9 cellular contexts compared by ENCODE assay signal in the genomic region with DNA sequence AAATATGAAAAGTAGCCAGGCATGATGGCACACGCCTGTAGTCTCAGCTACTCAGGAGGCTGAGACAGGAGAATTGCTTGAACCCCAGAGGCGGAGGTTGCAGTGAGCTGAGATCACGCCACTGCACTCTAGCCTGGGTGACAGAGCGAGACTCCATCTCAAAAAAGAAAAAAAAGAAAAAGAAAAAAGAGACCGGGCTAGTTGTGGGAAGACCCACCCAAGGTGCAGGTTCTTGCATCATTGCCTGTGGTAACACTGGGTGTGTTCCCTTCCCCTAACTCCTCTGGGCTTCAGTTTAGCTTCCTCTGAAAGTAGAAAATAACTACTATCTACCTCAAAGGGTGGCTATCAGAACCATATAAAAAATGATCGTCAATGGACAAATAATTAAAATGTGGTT. TPM values are rescaled to one million over a fixed set of nuclear protein-coding genes. Genes with fewer than 3 reads are reported as not detected.
DNase-seq lines count a peak whose midpoint lies in the region; ATAC-seq and TF ChIP-seq lines count a peak whose summit lies in the region.
"Not testable (repeated sequence)": the region's sequence is repeated elsewhere in the genome, so short reads cannot be mapped to it uniquely, and the experiment has no call there.
"Had no signal": no experiment of that assay in that cellular context is flagged by ENCODE, and none has a peak within 500 bp of the region (broad histone marks: within the 10 kb centered on the region; RNA-seq: fewer than 3 reads in every experiment).

No MANE protein-coding gene starts in this region.

- peaks cover 73% of the 10 kb centered on the region for H3K36me3 Mint-ChIP-seq in activated CD4-positive, alpha-beta T cell treated with anti-CD3 and anti-CD28 coated beads, Interleukin-2, amount 10 ng/mL, durations not matched to agents 7 days and 5 days (ENCODE audit: low read depth)

- peak overlapping the region; percentile 97 for H3K27ac Mint-ChIP-seq in activated CD4-positive, alpha-beta T cell treated with anti-CD3 and anti-CD28 coated beads, Interleukin-2, amount 10 ng/mL, durations not matched to agents 7 days and 5 days

- H3K36me3 ChIP-seq in lower lobe of right lung: not testable (repeated sequence)
- peaks cover 0 to 19% (median 0%) of the 10 kb centered on the region in 6 donors for H3K36me3 ChIP-seq in spleen

- H3K27ac ChIP-seq in lower lobe of right lung (peak overlapping the region; percentile 76), spleen (peak overlapping the region; percentile 55 to 97 (median 86))

- TF ChIP-seq CTCF in lower lobe of right lung (IDR thresholded peaks at IDR 0.05); spleen (IDR thresholded peaks at IDR 0.05 in 8 of 11, conservative IDR thresholded peaks at IDR 0.05 in 3 of 11): not testable (repeated sequence)

- H3K27me3 ChIP-seq in lower lobe of right lung (ENCODE audit: low read depth): not testable (repeated sequence)
- peaks cover 0 to 59% (median 0%) of the 10 kb centered on the region in 7 donors for H3K27me3 ChIP-seq in spleen (replicated peaks in 1 of 7)

- H3K4me1 Mint-ChIP-seq in activated CD4-positive, alpha-beta T cell treated with anti-CD3 and anti-CD28 coated beads, Interleukin-2, amount 10 ng/mL, durations not matched to agents 7 days and 5 days: peaks cover 93% of the 10 kb centered on the region

- CTCF ChIA-PET in activated CD4-positive, alpha-beta T cell treated with anti-CD3 and anti-CD28 coated beads, Interleukin-2, amount 10 ng/mL, durations not matched to agents 7 days and 5 days (lab: Charles Lee): interaction anchor here (0.9 to 26.1 kb wide), 8 partner anchors 10 to 52 kb away, joined by 3 to 546 read pairs (median 4); partner anchors contain the start of genes PXN, RPLP0 and SIRT4

- peaks cover 97% of the 10 kb centered on the region for H3K4me1 ChIP-seq in lower lobe of right lung
- H3K4me1 ChIP-seq in spleen: peaks cover 67 to 100% (median 95%) of the 10 kb centered on the region in 6 donors

- intact Hi-C loops in lower lobe of right lung (cut with DNase I); spleen (cut with DNase I; ENCODE audit: low total_unique reads): not testable (repeated sequence)

- not testable (repeated sequence) for H3K9me3 Mint-ChIP-seq in activated CD4-positive, alpha-beta T cell treated with anti-CD3 and anti-CD28 coated beads, Interleukin-2, amount 10 ng/mL, durations not matched to agents 7 days and 5 days

- POLR2A ChIA-PET in activated CD4-positive, alpha-beta T cell treated with anti-CD3 and anti-CD28 coated beads, Interleukin-2, amount 10 ng/mL, durations not matched to agents 7 days and 5 days (lab: Charles Lee): not testable (repeated sequence)

- 25 to 45% (median 28%) methylated on average over 6 of the region's 6 CpGs for WGBS in spleen, 5 donors

- H3K27me3 Mint-ChIP-seq in activated CD4-positive, alpha-beta T cell treated with anti-CD3 and anti-CD28 coated beads, Interleukin-2, amount 10 ng/mL, durations not matched to agents 7 days and 5 days: not testable (repeated sequence)

- DNase-seq in AML-193 (lab: John Stamatoyannopoulos, UW) (peak; percentile 38 to 44), OCI-M1 (lab: John Stamatoyannopoulos, UW) (peak; percentile 50)
- peak; percentile 76 for DNase-seq in activated CD4-positive, alpha-beta T cell treated with anti-CD3 and anti-CD28 coated beads, Interleukin-2, amount 10 ng/mL, durations not matched to agents 7 days and 5 days
- DNase-seq in activated naive CD4-positive, alpha-beta T cell treated with Interleukin-2 at 50 U/mL for 16 hours: peak; percentile 20
- DNase-seq in effector CD4-positive, alpha-beta T cell: peak; percentile 36
- DNase-seq in lower lobe of right lung, spleen: not testable (repeated sequence)

- ATAC-seq in GM21723 (IDR thresholded peaks at IDR 0.05; ENCODE audit: unreplicated experiment) (peak; percentile 60), lower lobe of right lung (peak in 1 of 2 donors; percentile 18)

- H3K4me3 ChIP-seq in lower lobe of right lung: not testable (repeated sequence)
- H3K4me3 ChIP-seq in spleen: peak overlapping the region in 1 of 8 donors; percentile 58

- not testable (repeated sequence) for TF ChIP-seq POLR2A in spleen (IDR thresholded peaks at IDR 0.05)

- peak overlapping the region; percentile 74 for H3K4me3 Mint-ChIP-seq in activated CD4-positive, alpha-beta T cell treated with anti-CD3 and anti-CD28 coated beads, Interleukin-2, amount 10 ng/mL, durations not matched to agents 7 days and 5 days

- H3K9me3 ChIP-seq in lower lobe of right lung, spleen: not testable (repeated sequence)

RNA-seq across cellular contexts. Expression of gene PXN, which starts 12.2 kb away (rescaled TPM):
- total RNA-seq in activated CD4-positive, alpha-beta T cell treated with anti-CD3 and anti-CD28 coated beads, Interleukin-2, amount 10 ng/mL, durations not matched to agents 7 days and 5 days: 100 to 1,000 TPM; 201 to 236 TPM
- total RNA-seq in lower lobe of right lung: 105 TPM
- total RNA-seq in spleen: 100 to 1,000 TPM in 5 of 7 donors, 10 to 100 TPM in 2; 91.8 to 161 (median 149) TPM
- 10 to 100 TPM; 22.3 to 49.8 (median 35.6) TPM for polyA plus RNA-seq in spleen

RNA-seq across cellular contexts. Expression of gene RNU4-2, which starts 38.4 kb away (rescaled TPM):
- total RNA-seq in activated CD4-positive, alpha-beta T cell treated with anti-CD3 and anti-CD28 coated beads, Interleukin-2, amount 10 ng/mL, durations not matched to agents 7 days and 5 days: 1,000 to 10,000 TPM; 1,162 to 3,350 TPM
- total RNA-seq in lower lobe of right lung (15,469 TPM), spleen (over 10,000 TPM in 4 of 7 donors, under 1 TPM in 3; under 0.01 to 20,748 (median 15,186) TPM)
- polyA plus RNA-seq in spleen: not detected
- total RNA-seq: myocyte had no signal

RNA-seq across cellular contexts. Expression of gene RNU4-1, which starts 39.7 kb away (rescaled TPM):
- total RNA-seq in activated CD4-positive, alpha-beta T cell treated with anti-CD3 and anti-CD28 coated beads, Interleukin-2, amount 10 ng/mL, durations not matched to agents 7 days and 5 days: 1,000 to 10,000 TPM in 1 of 2 experiments, 100 to 1,000 TPM in 1; 672 to 1,846 TPM
- total RNA-seq in lower lobe of right lung (2,881 TPM), spleen (1,000 to 10,000 TPM in 4 of 7 donors, under 1 TPM in 2, not detected in 1; under 0.01 to 7,358 (median 2,736) TPM)
- not detected for polyA plus RNA-seq in spleen
- total RNA-seq: myocyte had no signal

RNA-seq across cellular contexts. Expression of gene SIRT4, which starts 48.8 kb away (rescaled TPM):
- 1 to 10 TPM in 1 of 2 experiments, under 1 TPM in 1; 0.94 to 1.8 TPM for total RNA-seq in activated CD4-positive, alpha-beta T cell treated with anti-CD3 and anti-CD28 coated beads, Interleukin-2, amount 10 ng/mL, durations not matched to agents 7 days and 5 days
- total RNA-seq in lower lobe of right lung: 2.1 TPM
- total RNA-seq in spleen: 1 to 10 TPM in 6 of 7 donors, under 1 TPM in 1; 0.66 to 2.6 (median 1.7) TPM
- 1 to 10 TPM; 1.2 to 1.4 (median 1.3) TPM for polyA plus RNA-seq in spleen

RNA-seq across cellular contexts. Expression of gene RPLP0, which starts 52.4 kb away (rescaled TPM):
- 1,000 to 10,000 TPM; 1,972 to 2,164 TPM for total RNA-seq in activated CD4-positive, alpha-beta T cell treated with anti-CD3 and anti-CD28 coated beads, Interleukin-2, amount 10 ng/mL, durations not matched to agents 7 days and 5 days
- total RNA-seq in lower lobe of right lung: 1,285 TPM
- total RNA-seq in spleen: 1,000 to 10,000 TPM; 1,023 to 1,741 (median 1,286) TPM
- 1,000 to 10,000 TPM; 3,423 to 5,071 (median 3,908) TPM for polyA plus RNA-seq in spleen
